In the genomic region with DNA sequence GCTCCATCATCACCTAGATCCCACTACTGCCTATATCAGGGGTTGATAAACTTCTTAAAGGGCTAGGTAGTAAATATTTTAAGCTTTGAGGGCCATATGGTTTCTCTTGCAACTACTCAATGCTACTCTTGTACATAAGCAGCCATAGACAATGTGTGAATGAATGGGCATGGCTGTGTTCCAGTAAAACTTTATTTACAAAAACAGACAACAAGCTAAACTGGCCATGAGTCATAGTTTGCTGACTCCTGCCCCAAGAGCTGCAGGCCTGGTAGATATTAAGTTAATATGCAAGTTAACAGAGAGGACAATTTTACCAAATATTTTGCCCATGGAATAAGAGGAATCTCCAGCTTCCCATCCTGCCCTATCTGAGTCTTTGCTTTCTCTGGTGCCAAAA, we compare ENCODE assay signal across 1 cellular context.
A peak's percentile ranks its signal among the peaks of the same experiment; 100 is the strongest.
TF ChIP-seq lines count a peak whose summit lies in the region.

No MANE protein-coding gene starts in this region.

TF ChIP-seq in endothelial cell of umbilical vein, 7 proteins besides CTCF, POLR2A, EP300 and RAD21:
- TF ChIP-seq POLR2AphosphoS5 (IDR thresholded peaks at IDR 0.05; ENCODE audit: insufficient read depth, low read depth, low read length) (no peak), EZH2 (IDR thresholded peaks at IDR 0.05; ENCODE audit: borderline replicate concordance, low read depth, low read length, severe bottlenecking) (no peak), FOS (IDR thresholded peaks at IDR 0.05; ENCODE audit: borderline replicate concordance, insufficient read depth, low read length) (peak; percentile 46), MYC (IDR thresholded peaks at IDR 0.05; ENCODE audit: low read depth, low read length) (no peak), GATA2 (IDR thresholded peaks at IDR 0.05; ENCODE audit: insufficient read depth, insufficient read length, low read depth, low read length) (no peak)
- TF ChIP-seq, protein P1, sequence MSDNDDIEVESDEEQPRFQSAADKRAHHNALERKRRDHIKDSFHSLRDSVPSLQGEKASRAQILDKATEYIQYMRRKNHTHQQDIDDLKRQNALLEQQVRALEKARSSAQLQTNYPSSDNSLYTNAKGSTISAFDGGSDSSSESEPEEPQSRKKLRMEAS (IDR thresholded peaks at IDR 0.05; ENCODE audit: insufficient read depth, insufficient read length), result no peak
TF ChIP-seq in endothelial cell of umbilical vein: peak in this region for 1.
